ENCODE assay signal across 21 cellular contexts in genomic region chr7:45202618-45203017, GRCh38. TPM values are rescaled to one million over a fixed set of nuclear protein-coding genes. Genes with fewer than 3 reads are reported as not detected.
"Had no signal": no experiment of that assay in that cellular context is flagged by ENCODE, and none has a peak within 500 bp of the region (broad histone marks: within the 10 kb centered on the region; RNA-seq: fewer than 3 reads in every experiment).

No MANE protein-coding gene starts in this region.

- H3K9me3 ChIP-seq: ascending aorta, esophagus muscularis mucosa, gastroesophageal sphincter, heart left ventricle, neutrophil, spleen, tibial artery had no signal

- H3K36me3 ChIP-seq: ascending aorta, esophagus muscularis mucosa, gastroesophageal sphincter, heart left ventricle, neutrophil, spleen, tibial artery had no signal

- H3K27ac ChIP-seq: neutrophil, spleen, tibial artery, VCaP had no signal

- H3K4me3 ChIP-seq: ascending aorta, esophagus muscularis mucosa, gastroesophageal sphincter, heart left ventricle, spleen, tibial artery had no signal

- H3K4me1 ChIP-seq: ascending aorta had no signal

- H3K27me3 ChIP-seq: ascending aorta, esophagus muscularis mucosa, gastroesophageal sphincter, heart left ventricle, spleen, tibial artery had no signal

- DNase-seq: activated CD4-positive, alpha-beta T cell treated with anti-CD3 and anti-CD28 coated beads for 36 hours; activated CD8-positive, alpha-beta T cell treated with anti-CD3 and anti-CD28 coated beads, Interleukin-2, amount 10 ng/mL, durations not matched to agents 7 days and 5 days; activated naive CD4-positive, alpha-beta T cell treated with anti-CD3 and anti-CD28 coated beads, Interleukin-2, amount 10 ng/mL, durations not matched to agents 7 days and 5 days; activated T-cell treated with anti-CD3 and anti-CD28 coated beads, Interleukin-2, amount 50 U/mL, for 24 hours; cortex of kidney; effector memory CD4-positive, alpha-beta T cell; mesenchymal stem cell; natural killer cell; spleen; stimulated activated CD4-positive, alpha-beta T cell treated with anti-CD3 and anti-CD28 coated beads, Interleukin-4, amount 100 ng/mL, for 4 hours; stimulated activated naive B cell treated with anti-CD40 and anti-IgM and Interleukin-4, amounts not matched to agents 10 μg/mL and 1 μg/mL and 100 μg/mL, for 72 hours; substantia nigra; tibial artery had no signal

- ATAC-seq: activated CD4-positive, alpha-beta T cell treated with anti-CD3 and anti-CD28 coated beads for 36 hours; activated CD8-positive, alpha-beta T cell treated with anti-CD3 and anti-CD28 coated beads, Interleukin-2, amount 10 ng/mL, durations not matched to agents 7 days and 5 days; natural killer cell; stimulated activated naive B cell treated with anti-CD40 and anti-IgM and Interleukin-4, amounts not matched to agents 10 μg/mL and 1 μg/mL and 100 μg/mL, for 72 hours had no signal

RNA-seq across cellular contexts. Expression of gene RAMP3, which starts 45.0 kb away (rescaled TPM):
- total RNA-seq: activated CD4-positive, alpha-beta T cell treated with anti-CD3 and anti-CD28 coated beads for 36 hours; activated CD8-positive, alpha-beta T cell treated with anti-CD3 and anti-CD28 coated beads, Interleukin-2, amount 10 ng/mL, durations not matched to agents 7 days and 5 days; endothelial cell of umbilical vein; kidney epithelial cell; natural killer cell had no signal
- polyA plus RNA-seq: endothelial cell of umbilical vein had no signal
